7 cellular contexts compared by ENCODE assay signal in genomic region chr10:113087082-113088029, GRCh38.
DNase-seq lines count a peak whose midpoint lies in the region; ATAC-seq, FAIRE-seq and TF ChIP-seq lines count a peak whose summit lies in the region.

No MANE protein-coding gene starts in this region.

- no peaks in the 10 kb centered on the region for H3K79me2 ChIP-seq in keratinocyte (ENCODE audit: control insufficient read depth, insufficient read depth, low read length)

- peak; percentile 92 for ATAC-seq in upper lobe of right lung
- ATAC-seq in GM19467 (IDR thresholded peaks at IDR 0.05; ENCODE audit: unreplicated experiment) = no peak

- peak overlapping the region; percentile 19 for H2AFZ ChIP-seq in keratinocyte (ENCODE audit: control insufficient read depth, low read length)

- TF ChIP-seq CTCF in keratinocyte (optimal IDR thresholded peaks at IDR 0.05 in 1 of 3, IDR thresholded peaks at IDR 0.05 in 1 of 3, conservative IDR thresholded peaks at IDR 0.05 in 1 of 3; ENCODE audit: extremely low read depth in 1 of 3, insufficient read depth in 2 of 3, low read length in 3 of 3) (no peak), upper lobe of right lung (IDR thresholded peaks at IDR 0.05) (no peak), GM10266 (IDR thresholded peaks at IDR 0.05; ENCODE audit: control insufficient read depth, insufficient read depth, low read depth, missing control alignments) (no peak)

- H3K4me3 ChIP-seq in keratinocyte (ENCODE audit: control insufficient read depth in 2 of 3, extremely low read depth in 1 of 3, insufficient read depth in 2 of 3, low read depth in 1 of 3, low read length in 3 of 3) (no peak overlapping the region), upper lobe of right lung (no peak overlapping the region)

- H3K4me1 ChIP-seq in keratinocyte (ENCODE audit: control insufficient read depth, extremely low read depth, insufficient read depth, low read length) (peaks cover 9% of the 10 kb centered on the region), upper lobe of right lung (peaks cover 18% of the 10 kb centered on the region)

- intact Hi-C loops in upper lobe of right lung (cut with DNase I) = no loop called here

- no peak overlapping the region for H3K9ac ChIP-seq in keratinocyte (ENCODE audit: control insufficient read depth, extremely low read depth, insufficient read depth, low read length)

- DNase-seq in HuH-7.5 (ENCODE audit: low spot score) (peak; percentile 50), astrocyte of the hippocampus (ENCODE audit: low read depth, low spot score) (peak; percentile 96), keratinocyte (ENCODE audit: low read depth, low spot score) (peak; percentile 79), upper lobe of right lung (peak; percentile 77), GM10266 (ENCODE audit: extremely low spot score) (no peak)
- DNase-seq in stimulated activated naive CD4-positive, alpha-beta T cell (lab: John Stamatoyannopoulos, UW) = no peak

- H3K36me3 ChIP-seq in keratinocyte (ENCODE audit: control insufficient read depth in 2 of 2, extremely low read depth in 1 of 2, insufficient read depth in 2 of 2, low read length in 2 of 2) = no peaks in the 10 kb centered on the region
- no peaks in the 10 kb centered on the region for H3K36me3 ChIP-seq in upper lobe of right lung

- H3K9me1 ChIP-seq in keratinocyte (ENCODE audit: control insufficient read depth, extremely low read depth, insufficient read depth, low read length) = no peaks in the 10 kb centered on the region

- peak overlapping the region; percentile 36 for H3K4me2 ChIP-seq in keratinocyte (ENCODE audit: control insufficient read depth, extremely low read depth, insufficient read depth, low read depth, low read length)

- peak; percentile 96 for FAIRE-seq in keratinocyte (lab: Jason Lieb, UNC)

- H3K27ac ChIP-seq in keratinocyte (ENCODE audit: control insufficient read depth, insufficient read depth, low read length) = peak overlapping the region; percentile 15
- peak overlapping the region; percentile 38 for H3K27ac ChIP-seq in upper lobe of right lung

- dilution Hi-C loops in keratinocyte (cut with MboI; ENCODE audit: extremely low pct_ligation_motif_present, low sequenced_read_pairs) = no loop called here

- H3K27me3 ChIP-seq in keratinocyte (ENCODE audit: control insufficient read depth, extremely low read depth, insufficient read depth, low read length) (no peaks in the 10 kb centered on the region), upper lobe of right lung (no peaks in the 10 kb centered on the region)

- H3K9me3 ChIP-seq in keratinocyte (ENCODE audit: control insufficient read depth, low read depth, low read length) (no peaks in the 10 kb centered on the region), upper lobe of right lung (no peaks in the 10 kb centered on the region)

- no peaks in the 10 kb centered on the region for H4K20me1 ChIP-seq in keratinocyte (ENCODE audit: control insufficient read depth, extremely low read depth, insufficient read depth, low read length)

Comparison
In these comparisons a context has a peak if more than half of its experiments do, and no peak if none do; other contexts are left out.
1. DNase-seq: peak in HuH-7.5 (single experiment), astrocyte of the hippocampus (single experiment), keratinocyte (single experiment) and upper lobe of right lung (single experiment); none in GM10266 (single experiment) and stimulated activated naive CD4-positive, alpha-beta T cell (0 of 6).